In the genomic region with DNA sequence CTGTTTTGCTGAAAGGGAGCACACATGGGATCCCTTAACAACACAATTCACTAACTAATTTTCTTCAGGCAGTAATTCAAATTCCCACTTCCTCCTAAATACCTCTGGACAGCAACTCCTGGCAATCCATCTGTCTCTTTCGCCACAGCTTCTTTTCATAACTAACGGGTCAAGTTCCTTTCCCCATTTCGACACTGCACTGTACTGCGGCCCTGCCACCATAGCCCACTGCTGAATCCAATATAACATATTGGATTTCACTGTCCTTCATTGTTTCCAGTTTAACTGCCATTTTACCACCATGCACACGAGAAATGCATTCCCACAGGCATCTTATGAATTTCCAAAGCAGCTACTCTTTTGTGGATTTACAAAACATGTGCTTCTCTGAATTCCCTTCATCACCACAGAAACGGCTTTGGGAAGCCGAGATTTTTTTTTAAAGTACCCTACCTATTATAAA, we compare ENCODE assay signal across 8 cellular contexts. TPM values are rescaled to one million over a fixed set of nuclear protein-coding genes. Genes with fewer than 3 reads are reported as not detected.
DNase-seq lines count a peak whose midpoint lies in the region; ATAC-seq and TF ChIP-seq lines count a peak whose summit lies in the region.

No MANE protein-coding gene starts in this region.

- WGBS in gastroesophageal sphincter (ENCODE audit: low coverage in 1 of 2), 2 donors, result 1% methylated on average over 7 of the region's 7 CpGs

- H3K9me3 ChIP-seq in CD4-positive, alpha-beta memory T cell (ENCODE audit: control insufficient read depth in 1 of 2, low read length in 2 of 2), result no peaks in the 10 kb centered on the region
- no peaks in the 10 kb centered on the region for H3K9me3 ChIP-seq in SK-N-MC (ENCODE audit: low read depth, low read length)
- no peaks in the 10 kb centered on the region for H3K9me3 ChIP-seq in gastroesophageal sphincter

- no peaks in the 10 kb centered on the region for H3K27me3 Mint-ChIP-seq in CD4-positive, alpha-beta memory T cell

- no peak for DNase-seq in CD4-positive, alpha-beta memory T cell
- peak; percentile 61 for DNase-seq in KBM-7
- no peak for DNase-seq in SK-N-MC (ENCODE audit: low read depth, low spot score)
- peak; percentile 66 for DNase-seq in renal cortical epithelial cell (ENCODE audit: low read depth)

- POLR2A ChIA-PET in CD4-positive, alpha-beta memory T cell (lab: Charles Lee; ENCODE audit: partially characterized antibody), result interaction anchor here (0.8 to 3.1 kb wide), 7 partner anchors 8 to 497 kb away, joined by 3 to 15 read pairs (median 6); partner anchors contain the start of genes HMGA1, RPS10, SMIM29 and TAF11

- in situ Hi-C loops in KBM-7 (cut with MboI; ENCODE audit: low pct_unique_long_range_greater_than_20kb, low sequenced_read_pairs), result no loop called here

- H3K36me3 Mint-ChIP-seq in CD4-positive, alpha-beta memory T cell, result peaks cover 0 to 5% of the 10 kb centered on the region in 2 donors

- H3K4me1 ChIP-seq in CD4-positive, alpha-beta memory T cell (ENCODE audit: insufficient read depth, low read length), result peaks cover 32% of the 10 kb centered on the region
- peaks cover 0 to 70% (median 8%) of the 10 kb centered on the region in 3 donors for H3K4me1 ChIP-seq in gastroesophageal sphincter

- TF ChIP-seq POLR2A in gastroesophageal sphincter (IDR thresholded peaks at IDR 0.05), result no peak

- TF ChIP-seq EP300 in gastroesophageal sphincter (IDR thresholded peaks at IDR 0.05), result no peak

- H3K9ac ChIP-seq in SK-N-MC (ENCODE audit: insufficient read length), result peak overlapping the region; percentile 97

- ATAC-seq in gastroesophageal sphincter (peak; percentile 45), HG03457 (IDR thresholded peaks at IDR 0.05; ENCODE audit: unreplicated experiment) (no peak), HG02852 (IDR thresholded peaks at IDR 0.05; ENCODE audit: unreplicated experiment) (no peak), GM18873 (IDR thresholded peaks at IDR 0.05; ENCODE audit: low FRiP score, unreplicated experiment) (no peak)

- H3K4me1 Mint-ChIP-seq in CD4-positive, alpha-beta memory T cell, result peaks cover 19 to 40% (median 25%) of the 10 kb centered on the region in 4 donors

- intact Hi-C loops in CD4-positive, alpha-beta memory T cell (cut with micrococcal nuclease), result no loop called here

- no peak for TF ChIP-seq CTCF in gastroesophageal sphincter (IDR thresholded peaks at IDR 0.05)

- H3K27ac Mint-ChIP-seq in CD4-positive, alpha-beta memory T cell, result no peak overlapping the region

- peak overlapping the region; percentile 89 for H3K27ac ChIP-seq in CD4-positive, alpha-beta memory T cell (ENCODE audit: low read depth, low read length)
- H3K27ac ChIP-seq in SK-N-MC (peak overlapping the region; percentile 93), gastroesophageal sphincter (peak overlapping the region; percentile 68 to 97 (median 96))

- no peak overlapping the region for H3K4me3 Mint-ChIP-seq in CD4-positive, alpha-beta memory T cell

- no peaks in the 10 kb centered on the region for H3K36me3 ChIP-seq in CD4-positive, alpha-beta memory T cell (ENCODE audit: insufficient read depth, low read length)
- H3K36me3 ChIP-seq in SK-N-MC (ENCODE audit: insufficient read depth, low read length), result 0 out of 2 replicates have a peak, but pooled peaks cover 3% of the 10 kb centered on the region
- no peaks in the 10 kb centered on the region for H3K36me3 ChIP-seq in gastroesophageal sphincter

- CTCF ChIA-PET in CD4-positive, alpha-beta memory T cell (lab: Charles Lee; ENCODE audit: partially characterized antibody), result interaction anchor here (1.6 to 4.2 kb wide), 4 partner anchors 24 to 228 kb away, joined by 5 to 29 read pairs (median 12); partner anchors contain the start of gene SMIM29

- peak overlapping the region; percentile 73 to 78 for H3K4me3 ChIP-seq in CD4-positive, alpha-beta memory T cell (ENCODE audit: low read length in 2 of 2)
- H3K4me3 ChIP-seq in SK-N-MC, result peak overlapping the region; percentile 86
- H3K4me3 ChIP-seq in gastroesophageal sphincter, result peak overlapping the region; percentile 79 to 98

- H3K27me3 ChIP-seq in CD4-positive, alpha-beta memory T cell (ENCODE audit: insufficient read depth, low read length), result no peaks in the 10 kb centered on the region
- no peaks in the 10 kb centered on the region for H3K27me3 ChIP-seq in gastroesophageal sphincter

- H3K9me3 Mint-ChIP-seq in CD4-positive, alpha-beta memory T cell, result no peaks in the 10 kb centered on the region

RNA-seq across cellular contexts. Expression of gene NUDT3, which starts 1.4 kb away (rescaled TPM):
- 10 to 100 TPM; 25.9 TPM for total RNA-seq in CD4-positive, alpha-beta memory T cell
- polyA plus RNA-seq in CD4-positive, alpha-beta memory T cell, result 10 to 100 TPM in 1 of 2 donors, 1 to 10 TPM in 1; 7.0 to 10.2 TPM
- total RNA-seq in gastroesophageal sphincter, result 10 to 100 TPM; 32.2 to 66.3 (median 46.9) TPM
- 19.3 and 26.9 TPM in 2 replicates for total RNA-seq in renal cortical epithelial cell

RNA-seq across cellular contexts. Expression of gene RPS10, which starts 34.8 kb away (rescaled TPM):
- total RNA-seq in CD4-positive, alpha-beta memory T cell, result 1,000 to 10,000 TPM; 2,689 to 2,757 TPM
- 1,000 to 10,000 TPM; 1,588 to 1,682 TPM for polyA plus RNA-seq in CD4-positive, alpha-beta memory T cell
- total RNA-seq in gastroesophageal sphincter, result 1,000 to 10,000 TPM; 1,014 to 3,120 (median 2,269) TPM
- 755 and 4,125 TPM in 2 replicates for total RNA-seq in renal cortical epithelial cell

Comparison
In these comparisons a context has a peak if more than half of its experiments do, and no peak if none do; other contexts are left out.
1. DNase-seq: peak in KBM-7 (single experiment) and renal cortical epithelial cell (single experiment); none in CD4-positive, alpha-beta memory T cell (0 of 5) and SK-N-MC (single experiment).
2. Peak in every context shown above with its lines, with median percentiles within 50 percentile points of each other: H3K27ac ChIP-seq and H3K4me3 ChIP-seq.